ENCODE assay signal across 8 cellular contexts in the genomic region with DNA sequence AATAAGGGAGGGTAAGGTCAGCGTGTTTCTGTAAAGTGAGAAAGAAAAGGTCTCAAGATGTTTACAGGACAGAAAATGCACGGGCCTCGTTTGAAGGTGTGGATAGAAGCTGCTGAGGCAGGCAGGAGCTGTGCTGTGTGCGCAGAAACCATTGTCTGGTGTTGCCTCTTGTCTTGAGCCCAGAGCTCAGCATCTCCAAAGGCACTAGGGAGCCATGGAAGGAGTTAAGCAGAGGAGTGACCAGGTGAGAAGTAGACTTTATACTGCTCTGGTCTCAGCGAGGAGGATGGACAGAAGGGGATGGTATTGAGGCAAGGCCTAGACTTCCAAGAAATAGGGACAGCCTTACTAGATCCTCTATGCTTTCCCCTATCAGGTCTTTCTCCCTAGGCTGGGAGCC. TPM values are rescaled to one million over a fixed set of nuclear protein-coding genes. Genes with fewer than 3 reads are reported as not detected.
A peak's percentile ranks its signal among the peaks of the same experiment; 100 is the strongest.
DNase-seq lines count a peak whose midpoint lies in the region; ATAC-seq and TF ChIP-seq lines count a peak whose summit lies in the region.

No MANE protein-coding gene starts in this region.

- H3K4me3 Mint-ChIP-seq in stimulated activated naive CD8-positive, alpha-beta T cell treated with anti-CD3 and anti-CD28 coated beads, Interleukin-15, Interleukin-2, amounts not matched to agents 100 ng/mL and 50 ng/mL, for 24 hours: peak overlapping the region; percentile 28
- peak overlapping the region; percentile 73 for H3K4me3 Mint-ChIP-seq in natural killer cell

- H3K4me3 ChIP-seq in dorsolateral prefrontal cortex: peak overlapping the region in 55 of 59 donors; percentile 41 to 89 (median 67)

- no peak for DNase-seq in stimulated activated naive CD8-positive, alpha-beta T cell treated with anti-CD3 and anti-CD28 coated beads, Interleukin-15, Interleukin-2, amounts not matched to agents 100 U/mL and 50 U/mL, for 24 hours
- DNase-seq in dorsolateral prefrontal cortex (no peak), natural killer cell (no peak), GM03348 (ENCODE audit: low spot score) (no peak), NCI-H510A treated with DMSO at 0.1 percent for 48 hours (lab: John Stamatoyannopoulos, UW) (no peak)

- intact Hi-C loops in dorsolateral prefrontal cortex (cut with DNase I): no loop called here
- intact Hi-C loops in natural killer cell (cut with micrococcal nuclease): no loop called here

- peak overlapping the region in 49 of 59 donors; percentile 13 to 87 (median 72) for H3K27ac ChIP-seq in dorsolateral prefrontal cortex

- no peaks in the 10 kb centered on the region for H3K27me3 ChIP-seq in dorsolateral prefrontal cortex

- peaks cover 8% of the 10 kb centered on the region for H3K4me1 Mint-ChIP-seq in stimulated activated naive CD8-positive, alpha-beta T cell treated with anti-CD3 and anti-CD28 coated beads, Interleukin-15, Interleukin-2, amounts not matched to agents 100 ng/mL and 50 ng/mL, for 24 hours (ENCODE audit: low read depth)
- H3K4me1 Mint-ChIP-seq in natural killer cell: peaks cover 0 to 13% of the 10 kb centered on the region in 2 donors

- H3K9me3 Mint-ChIP-seq in stimulated activated naive CD8-positive, alpha-beta T cell treated with anti-CD3 and anti-CD28 coated beads, Interleukin-15, Interleukin-2, amounts not matched to agents 100 ng/mL and 50 ng/mL, for 24 hours: no peaks in the 10 kb centered on the region
- H3K9me3 Mint-ChIP-seq in natural killer cell: no peaks in the 10 kb centered on the region

- no peak overlapping the region for H3K27ac Mint-ChIP-seq in stimulated activated naive CD8-positive, alpha-beta T cell treated with anti-CD3 and anti-CD28 coated beads, Interleukin-15, Interleukin-2, amounts not matched to agents 100 ng/mL and 50 ng/mL, for 24 hours
- peak overlapping the region in 1 of 2 donors; percentile 68 for H3K27ac Mint-ChIP-seq in natural killer cell

- no peak for ATAC-seq in stimulated activated naive CD8-positive, alpha-beta T cell treated with anti-CD3 and anti-CD28 coated beads, Interleukin-15, Interleukin-2, amounts not matched to agents 100 U/mL and 50 U/mL, for 24 hours
- no peak for ATAC-seq in natural killer cell
- ATAC-seq in HG02763 (IDR thresholded peaks at IDR 0.05; ENCODE audit: unreplicated experiment): no peak
- no peak for ATAC-seq in HG03378 (IDR thresholded peaks at IDR 0.05; ENCODE audit: unreplicated experiment)

- H3K27me3 Mint-ChIP-seq in stimulated activated naive CD8-positive, alpha-beta T cell treated with anti-CD3 and anti-CD28 coated beads, Interleukin-15, Interleukin-2, amounts not matched to agents 100 ng/mL and 50 ng/mL, for 24 hours: no peaks in the 10 kb centered on the region
- H3K27me3 Mint-ChIP-seq in natural killer cell (ENCODE audit: low read depth in 2 of 2): no peaks in the 10 kb centered on the region

- H3K36me3 Mint-ChIP-seq in stimulated activated naive CD8-positive, alpha-beta T cell treated with anti-CD3 and anti-CD28 coated beads, Interleukin-15, Interleukin-2, amounts not matched to agents 100 ng/mL and 50 ng/mL, for 24 hours (ENCODE audit: low read depth): no peaks in the 10 kb centered on the region
- H3K36me3 Mint-ChIP-seq in natural killer cell: no peaks in the 10 kb centered on the region

- TF ChIP-seq CTCF in dorsolateral prefrontal cortex (IDR thresholded peaks at IDR 0.05 in 54 of 56, conservative IDR thresholded peaks at IDR 0.05 in 2 of 56; ENCODE audit: low read depth in 1 of 56, partially characterized antibody in 56 of 56) (no peak), natural killer cell (IDR thresholded peaks at IDR 0.05) (no peak)

RNA-seq across cellular contexts. Expression of gene CAND2, which starts 13.0 kb away (rescaled TPM):
- total RNA-seq in dorsolateral prefrontal cortex: 10 to 100 TPM; 12.6 to 41.8 (median 29.3) TPM
- 1 to 10 TPM in 2 of 3 donors, under 1 TPM in 1; 0.52 to 1.3 (median 1.2) TPM for total RNA-seq in natural killer cell

RNA-seq across cellular contexts. Expression of gene RPL32, which starts 31.9 kb away (rescaled TPM):
- total RNA-seq in dorsolateral prefrontal cortex (100 to 1,000 TPM; 444 to 772 (median 559) TPM), natural killer cell (1,000 to 10,000 TPM; 1,034 to 1,328 (median 1,277) TPM)

RNA-seq across cellular contexts. Expression of gene TMEM40, which starts 50.4 kb away (rescaled TPM):
- total RNA-seq in dorsolateral prefrontal cortex (1 to 10 TPM in 5 of 120 experiments, under 1 TPM in 2, not detected in 113; 0.42 to 1.8 (median 1.4) TPM), natural killer cell (1 to 10 TPM in 2 of 3 donors, not detected in 1; 5.3 to 6.5 TPM)

Comparison
In these comparisons a context has a peak if more than half of its experiments do, and no peak if none do; other contexts are left out.
1. RNA of gene CAND2, which starts 13.0 kb away (total RNA-seq): 12.6 to 41.8 TPM in dorsolateral prefrontal cortex; 0.52 to 1.3 TPM in natural killer cell; every median in the first group is over 4 times any median in the second.